Comparison of ENCODE assay signal across 14 cellular contexts in genomic region chr22:17831527-17832251, GRCh38. TPM values are rescaled to one million over a fixed set of nuclear protein-coding genes. Genes with fewer than 3 reads are reported as not detected.
DNase-seq lines count a peak whose midpoint lies in the region; ATAC-seq and TF ChIP-seq lines count a peak whose summit lies in the region.
"Had no signal": no experiment of that assay in that cellular context is flagged by ENCODE, and none has a peak within 500 bp of the region (broad histone marks: within the 10 kb centered on the region; RNA-seq: fewer than 3 reads in every experiment).

No MANE protein-coding gene starts in this region.

- H3K9me3 ChIP-seq in adipocyte (ENCODE audit: control insufficient read depth, low read length) (no peaks in the 10 kb centered on the region), psoas muscle (no peaks in the 10 kb centered on the region)
- H3K9me3 ChIP-seq: body of pancreas, upper lobe of left lung had no signal

- H3K4me1 ChIP-seq in adipocyte (ENCODE audit: control insufficient read depth, insufficient read depth, low read length) (peaks cover 26% of the 10 kb centered on the region), psoas muscle (peaks cover 49% of the 10 kb centered on the region)
- H3K4me1 ChIP-seq: body of pancreas had no signal

- peaks cover 32% of the 10 kb centered on the region for H3K36me3 Mint-ChIP-seq in stimulated activated effector memory CD8-positive, alpha-beta T cell treated with anti-CD3 and anti-CD28 coated beads, Interleukin-12 subunit alpha, Interleukin-12 subunit beta, amount 100 ng/mL, for 72 hours

- ATAC-seq in left cardiac atrium (peak; percentile 3 to 55), psoas muscle (peak in 1 of 4 donors; percentile 29), HG03025 (IDR thresholded peaks at IDR 0.05; ENCODE audit: low FRiP score, unreplicated experiment) (no peak), GM18907 (IDR thresholded peaks at IDR 0.05; ENCODE audit: unreplicated experiment) (no peak)
- ATAC-seq in stimulated activated effector memory CD8-positive, alpha-beta T cell treated with anti-CD3 and anti-CD28 coated beads, Interleukin-12 subunit alpha, Interleukin-12 subunit beta, amount 100 ng/mL, for 72 hours, result no peak
- ATAC-seq: body of pancreas had no signal

- peak overlapping the region; percentile 63 for H3K9ac ChIP-seq in adipocyte (ENCODE audit: low read length)

- H3K36me3 ChIP-seq in adipocyte (ENCODE audit: control insufficient read depth, insufficient read depth, low read length, severe bottlenecking) (peaks cover 10% of the 10 kb centered on the region), psoas muscle (ENCODE audit: insufficient read depth in 1 of 2, low read depth in 1 of 2) (peaks cover 0 to 23% of the 10 kb centered on the region in 2 donors)
- H3K36me3 ChIP-seq: upper lobe of left lung had no signal

- H3K27ac ChIP-seq in psoas muscle, result peak overlapping the region; percentile 62
- H3K27ac ChIP-seq: body of pancreas, SK-N-MC had no signal

- peaks cover 8% of the 10 kb centered on the region for H3K4me1 Mint-ChIP-seq in stimulated activated effector memory CD8-positive, alpha-beta T cell treated with anti-CD3 and anti-CD28 coated beads, Interleukin-12 subunit alpha, Interleukin-12 subunit beta, amount 100 ng/mL, for 72 hours

- H3K4me3 ChIP-seq in adipocyte (ENCODE audit: low read length), result peak overlapping the region; percentile 70
- no peak overlapping the region for H3K4me3 ChIP-seq in psoas muscle
- H3K4me3 ChIP-seq: body of pancreas, SK-N-MC, upper lobe of left lung had no signal

- intact Hi-C loops in left cardiac atrium (cut with DNase I), result loop anchor here (2.0 to 5.0 kb wide), 5 partner anchors 41 to 246 kb away; partner anchors contain the start of gene PEX26 (in 1 of the 2)
- intact Hi-C loops in psoas muscle (cut with DNase I), result loop anchor here (2.0 to 5.0 kb wide), 3 partner anchors 61 to 246 kb away; partner anchors contain the start of gene PEX26 (in 1 of the 2)

- H3K9me3 Mint-ChIP-seq in stimulated activated effector memory CD8-positive, alpha-beta T cell treated with anti-CD3 and anti-CD28 coated beads, Interleukin-12 subunit alpha, Interleukin-12 subunit beta, amount 100 ng/mL, for 72 hours, result no peaks in the 10 kb centered on the region

- no peak overlapping the region for H3K27ac Mint-ChIP-seq in stimulated activated effector memory CD8-positive, alpha-beta T cell treated with anti-CD3 and anti-CD28 coated beads, Interleukin-12 subunit alpha, Interleukin-12 subunit beta, amount 100 ng/mL, for 72 hours

- H3K4me3 Mint-ChIP-seq in stimulated activated effector memory CD8-positive, alpha-beta T cell treated with anti-CD3 and anti-CD28 coated beads, Interleukin-12 subunit alpha, Interleukin-12 subunit beta, amount 100 ng/mL, for 72 hours, result no peak overlapping the region

- whole genome bisulfite sequencing in psoas muscle, 3 donors, result 48 to 72% (median 59%) methylated on average over 17 of the region's 17 CpGs

- DNase-seq in AG08395 (ENCODE audit: low spot score) (peak; percentile 42), adipocyte (ENCODE audit: low read depth) (no peak), left cardiac atrium (peak; percentile 46), psoas muscle (peak in 1 of 2 donors; percentile 73), globus pallidus (ENCODE audit: low spot score) (no peak)
- DNase-seq in stimulated activated effector memory CD8-positive, alpha-beta T cell treated with anti-CD3 and anti-CD28 coated beads, Interleukin-12 subunit alpha, Interleukin-12 subunit beta, amount 100 ng/mL, for 72 hours (ENCODE audit: low spot score in 2 of 2), result no peak
- DNase-seq: ACHN; activated CD4-positive, CD25-positive, alpha-beta regulatory T cell; NCI-H82; upper lobe of left lung had no signal

- no peak for TF ChIP-seq CTCF in psoas muscle (IDR thresholded peaks at IDR 0.05)

- H3K27me3 ChIP-seq in adipocyte (replicated peaks; ENCODE audit: control insufficient read depth, insufficient read depth, low read length) (no peaks in the 10 kb centered on the region), psoas muscle (ENCODE audit: insufficient read depth in 3 of 3, low read length in 2 of 3) (no peaks in the 10 kb centered on the region)
- H3K27me3 ChIP-seq: body of pancreas, upper lobe of left lung had no signal

RNA-seq across cellular contexts. Expression of gene BID, which starts 57.4 kb away (rescaled TPM):
- total RNA-seq in left cardiac atrium, result 10 to 100 TPM; 14.1 to 15.4 TPM
- total RNA-seq in psoas muscle, result 10 to 100 TPM in 2 of 4 donors, 1 to 10 TPM in 2; 5.6 to 19.4 (median 8.3) TPM
- polyA plus RNA-seq in psoas muscle, result 10 to 100 TPM in 1 of 3 donors, 1 to 10 TPM in 2; 7.8 to 27.4 (median 9.9) TPM

Comparison
In these comparisons a context has a peak if more than half of its experiments do, and no peak if none do; other contexts are left out.
1. DNase-seq: peak in AG08395 (single experiment) and left cardiac atrium (single experiment); none in adipocyte (single experiment), stimulated activated effector memory CD8-positive, alpha-beta T cell treated with anti-CD3 and anti-CD28 coated beads, Interleukin-12 subunit alpha, Interleukin-12 subunit beta, amount 100 ng/mL, for 72 hours (0 of 2) and globus pallidus (single experiment).
2. ATAC-seq: peak in left cardiac atrium (2 of 2); none in HG03025 (single experiment), stimulated activated effector memory CD8-positive, alpha-beta T cell treated with anti-CD3 and anti-CD28 coated beads, Interleukin-12 subunit alpha, Interleukin-12 subunit beta, amount 100 ng/mL, for 72 hours (single experiment) and GM18907 (single experiment).